2 cellular contexts compared by ENCODE assay signal in genomic region chr4:94480362-94480951, GRCh38.
TF ChIP-seq lines count a peak whose summit lies in the region.

No MANE protein-coding gene starts in this region.

TF ChIP-seq in GM23338, 12 proteins besides CTCF, POLR2A, EP300 and RAD21 (continued from another document):
- TF ChIP-seq JUNB (IDR thresholded peaks at IDR 0.05; ENCODE audit: unreplicated experiment) (no peak), EZH2phosphoT487 (IDR thresholded peaks at IDR 0.05; ENCODE audit: unreplicated experiment) (no peak), ETS1 (IDR thresholded peaks at IDR 0.05) (no peak), NANOG (IDR thresholded peaks at IDR 0.05; ENCODE audit: borderline replicate concordance) (no peak), STAT1 (IDR thresholded peaks at IDR 0.05; ENCODE audit: unreplicated experiment) (no peak), ZNF114 (CRISPR knock-in tag; IDR thresholded peaks at IDR 0.05) (no peak), EZH2 (IDR thresholded peaks at IDR 0.05; ENCODE audit: low read depth, unreplicated experiment) (no peak), POLR2AphosphoS5 (IDR thresholded peaks at IDR 0.05; ENCODE audit: low read depth) (no peak), CREB1 (CRISPR knock-in tag; IDR thresholded peaks at IDR 0.05; ENCODE audit: low read depth) (no peak)
- TF ChIP-seq, protein P1, sequence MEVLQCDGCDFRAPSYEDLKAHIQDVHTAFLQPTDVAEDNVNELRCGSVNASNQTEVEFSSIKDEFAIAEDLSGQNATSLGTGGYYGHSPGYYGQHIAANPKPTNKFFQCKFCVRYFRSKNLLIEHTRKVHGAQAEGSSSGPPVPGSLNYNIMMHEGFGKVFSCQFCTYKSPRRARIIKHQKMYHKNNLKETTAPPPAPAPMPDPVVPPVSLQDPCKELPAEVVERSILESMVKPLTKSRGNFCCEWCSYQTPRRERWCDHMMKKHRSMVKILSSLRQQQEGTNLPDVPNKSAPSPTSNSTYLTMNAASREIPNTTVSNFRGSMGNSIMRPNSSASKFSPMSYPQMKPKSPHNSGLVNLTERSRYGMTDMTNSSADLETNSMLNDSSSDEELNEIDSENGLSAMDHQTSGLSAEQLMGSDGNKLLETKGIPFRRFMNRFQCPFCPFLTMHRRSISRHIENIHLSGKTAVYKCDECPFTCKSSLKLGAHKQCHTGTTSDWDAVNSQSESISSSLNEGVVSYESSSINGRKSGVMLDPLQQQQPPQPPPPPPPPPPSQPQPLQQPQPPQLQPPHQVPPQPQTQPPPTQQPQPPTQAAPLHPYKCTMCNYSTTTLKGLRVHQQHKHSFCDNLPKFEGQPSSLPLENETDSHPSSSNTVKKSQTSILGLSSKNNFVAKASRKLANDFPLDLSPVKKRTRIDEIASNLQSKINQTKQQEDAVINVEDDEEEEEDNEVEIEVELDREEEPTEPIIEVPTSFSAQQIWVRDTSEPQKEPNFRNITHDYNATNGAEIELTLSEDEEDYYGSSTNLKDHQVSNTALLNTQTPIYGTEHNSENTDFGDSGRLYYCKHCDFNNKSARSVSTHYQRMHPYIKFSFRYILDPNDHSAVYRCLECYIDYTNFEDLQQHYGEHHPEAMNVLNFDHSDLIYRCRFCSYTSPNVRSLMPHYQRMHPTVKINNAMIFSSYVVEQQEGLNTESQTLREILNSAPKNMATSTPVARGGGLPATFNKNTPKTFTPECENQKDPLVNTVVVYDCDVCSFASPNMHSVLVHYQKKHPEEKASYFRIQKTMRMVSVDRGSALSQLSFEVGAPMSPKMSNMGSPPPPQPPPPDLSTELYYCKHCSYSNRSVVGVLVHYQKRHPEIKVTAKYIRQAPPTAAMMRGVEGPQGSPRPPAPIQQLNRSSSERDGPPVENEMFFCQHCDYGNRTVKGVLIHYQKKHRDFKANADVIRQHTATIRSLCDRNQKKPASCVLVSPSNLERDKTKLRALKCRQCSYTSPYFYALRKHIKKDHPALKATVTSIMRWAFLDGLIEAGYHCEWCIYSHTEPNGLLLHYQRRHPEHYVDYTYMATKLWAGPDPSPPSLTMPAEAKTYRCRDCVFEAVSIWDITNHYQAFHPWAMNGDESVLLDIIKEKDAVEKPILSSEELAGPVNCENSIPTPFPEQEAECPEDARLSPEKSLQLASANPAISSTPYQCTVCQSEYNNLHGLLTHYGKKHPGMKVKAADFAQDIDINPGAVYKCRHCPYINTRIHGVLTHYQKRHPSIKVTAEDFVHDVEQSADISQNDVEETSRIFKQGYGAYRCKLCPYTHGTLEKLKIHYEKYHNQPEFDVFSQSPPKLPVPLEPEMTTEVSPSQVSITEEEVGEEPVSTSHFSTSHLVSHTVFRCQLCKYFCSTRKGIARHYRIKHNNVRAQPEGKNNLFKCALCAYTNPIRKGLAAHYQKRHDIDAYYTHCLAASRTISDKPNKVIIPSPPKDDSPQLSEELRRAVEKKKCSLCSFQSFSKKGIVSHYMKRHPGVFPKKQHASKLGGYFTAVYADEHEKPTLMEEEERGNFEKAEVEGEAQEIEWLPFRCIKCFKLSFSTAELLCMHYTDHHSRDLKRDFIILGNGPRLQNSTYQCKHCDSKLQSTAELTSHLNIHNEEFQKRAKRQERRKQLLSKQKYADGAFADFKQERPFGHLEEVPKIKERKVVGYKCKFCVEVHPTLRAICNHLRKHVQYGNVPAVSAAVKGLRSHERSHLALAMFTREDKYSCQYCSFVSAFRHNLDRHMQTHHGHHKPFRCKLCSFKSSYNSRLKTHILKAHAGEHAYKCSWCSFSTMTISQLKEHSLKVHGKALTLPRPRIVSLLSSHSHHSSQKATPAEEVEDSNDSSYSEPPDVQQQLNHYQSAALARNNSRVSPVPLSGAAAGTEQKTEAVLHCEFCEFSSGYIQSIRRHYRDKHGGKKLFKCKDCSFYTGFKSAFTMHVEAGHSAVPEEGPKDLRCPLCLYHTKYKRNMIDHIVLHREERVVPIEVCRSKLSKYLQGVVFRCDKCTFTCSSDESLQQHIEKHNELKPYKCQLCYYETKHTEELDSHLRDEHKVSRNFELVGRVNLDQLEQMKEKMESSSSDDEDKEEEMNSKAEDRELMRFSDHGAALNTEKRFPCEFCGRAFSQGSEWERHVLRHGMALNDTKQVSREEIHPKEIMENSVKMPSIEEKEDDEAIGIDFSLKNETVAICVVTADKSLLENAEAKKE (CRISPR knock-in tag; IDR thresholded peaks at IDR 0.05): no peak

TF ChIP-seq in SK-N-SH treated with all-trans-retinoic acid at 6 μM for 48 hours, 23 proteins besides CTCF, POLR2A, EP300 and RAD21 (continued from another document):
- no peak for TF ChIP-seq PATZ1 (CRISPR knock-in tag; IDR thresholded peaks at IDR 0.05; ENCODE audit: borderline replicate concordance)
- TF ChIP-seq GLIS3 (CRISPR knock-in tag; IDR thresholded peaks at IDR 0.05): no peak
- TF ChIP-seq ZNF565 (CRISPR knock-in tag; conservative IDR thresholded peaks at IDR 0.05; ENCODE audit: low read depth): no peak
- TF ChIP-seq, protein P2, sequence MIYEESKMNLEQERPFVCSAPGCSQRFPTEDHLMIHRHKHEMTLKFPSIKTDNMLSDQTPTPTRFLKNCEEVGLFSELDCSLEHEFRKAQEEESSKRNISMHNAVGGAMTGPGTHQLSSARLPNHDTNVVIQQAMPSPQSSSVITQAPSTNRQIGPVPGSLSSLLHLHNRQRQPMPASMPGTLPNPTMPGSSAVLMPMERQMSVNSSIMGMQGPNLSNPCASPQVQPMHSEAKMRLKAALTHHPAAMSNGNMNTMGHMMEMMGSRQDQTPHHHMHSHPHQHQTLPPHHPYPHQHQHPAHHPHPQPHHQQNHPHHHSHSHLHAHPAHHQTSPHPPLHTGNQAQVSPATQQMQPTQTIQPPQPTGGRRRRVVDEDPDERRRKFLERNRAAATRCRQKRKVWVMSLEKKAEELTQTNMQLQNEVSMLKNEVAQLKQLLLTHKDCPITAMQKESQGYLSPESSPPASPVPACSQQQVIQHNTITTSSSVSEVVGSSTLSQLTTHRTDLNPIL (CRISPR knock-in tag; IDR thresholded peaks at IDR 0.05; ENCODE audit: low read depth): no peak
